ENCODE assay signal across 8 cellular contexts in the genomic region with DNA sequence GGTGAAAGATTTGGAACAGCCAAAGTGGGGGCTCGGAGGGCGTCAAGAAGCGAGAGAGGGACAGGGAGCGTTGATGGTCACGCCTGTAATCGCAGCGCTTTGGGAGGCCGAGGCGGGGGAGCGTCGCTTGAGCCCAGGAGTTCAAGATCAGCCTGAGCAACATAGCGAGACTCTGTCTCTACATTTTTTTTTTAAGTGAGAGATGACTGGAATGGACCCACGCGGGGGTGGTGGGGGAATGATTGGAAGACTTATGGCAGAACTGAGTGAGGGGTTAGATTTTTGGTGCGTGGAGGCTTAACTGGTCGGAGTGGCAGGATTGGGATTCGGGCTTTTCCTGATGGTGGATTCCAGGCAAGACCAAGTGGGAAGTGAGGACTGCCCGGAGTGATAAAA. TPM values are rescaled to one million over a fixed set of nuclear protein-coding genes. Genes with fewer than 3 reads are reported as not detected.
DNase-seq lines count a peak whose midpoint lies in the region; FAIRE-seq and TF ChIP-seq lines count a peak whose summit lies in the region.

No MANE protein-coding gene starts in this region.

- TF ChIP-seq RAD21 in neural cell (conservative IDR thresholded peaks at IDR 0.05) = no peak

- H2AFZ ChIP-seq in PC-9 (peak overlapping the region; percentile 87), neural cell (ENCODE audit: low read depth, low read length) (peak overlapping the region; percentile 90)

- POLR2A ChIA-PET in PC-9 (lab: Charles Lee; ENCODE audit: unreplicated experiment) = interaction anchor here (0.7 to 1.1 kb wide), 2 partner anchors 28 to 780 kb away, joined by 3 to 4 read pairs; no protein-coding TSS in a partner anchor

- no peak for FAIRE-seq in HTR-8/SVneo (lab: Jason Lieb, UNC)

- H3K4me2 ChIP-seq in PC-9 = peak overlapping the region; percentile 87
- peak overlapping the region; percentile 98 for H3K4me2 ChIP-seq in neural cell (ENCODE audit: low read length)

- H3K79me2 ChIP-seq in PC-9 (ENCODE audit: low read depth) (peaks cover 36% of the 10 kb centered on the region), neural cell (replicated peaks; ENCODE audit: insufficient read depth, low read length) (peaks cover 19% of the 10 kb centered on the region)

- H3K27me3 ChIP-seq in GM06990 (replicated peaks; ENCODE audit: control insufficient read depth, insufficient read depth, low read length) (no peaks in the 10 kb centered on the region), PC-9 (ENCODE audit: insufficient read depth, low read depth) (no peaks in the 10 kb centered on the region), neural cell (ENCODE audit: insufficient read depth, low read depth, low read length) (no peaks in the 10 kb centered on the region)

- peak overlapping the region; percentile 92 for H3K9ac ChIP-seq in neural cell (ENCODE audit: low read length)

- H3K4me1 ChIP-seq in PC-9 (replicated peaks; ENCODE audit: insufficient read depth) = peaks cover 15% of the 10 kb centered on the region

- peak overlapping the region; percentile 96 for H3K4me3 ChIP-seq in GM06990 (replicated peaks; ENCODE audit: low read depth, low read length)
- H3K4me3 ChIP-seq in PC-9 = peak overlapping the region; percentile 76
- peak overlapping the region; percentile 93 for H3K4me3 ChIP-seq in epithelial cell of esophagus (ENCODE audit: low read length)
- peak overlapping the region; percentile 84 for H3K4me3 ChIP-seq in neural cell (ENCODE audit: low read length)

- H3K9me2 ChIP-seq in PC-9 (ENCODE audit: insufficient read depth) = no peaks in the 10 kb centered on the region
- H3K9me2 ChIP-seq in neural cell (ENCODE audit: insufficient read depth, low read length) = no peaks in the 10 kb centered on the region

- H4K20me1 ChIP-seq in PC-9 (ENCODE audit: insufficient read depth) (peaks cover 8% of the 10 kb centered on the region), neural cell (ENCODE audit: insufficient read depth) (no peaks in the 10 kb centered on the region)

- BruUV-seq in PC-9 (replicated peaks; lab: Mats Ljungman, UMichigan) = TSS peak; percentile 21

- no peak for DNase-seq in GM06990 (ENCODE audit: extremely low read depth, insufficient read length)
- DNase-seq in PC-9 = no peak
- DNase-seq in epithelial cell of esophagus (ENCODE audit: low read depth) = no peak
- no peak for DNase-seq in HTR-8/SVneo (ENCODE audit: insufficient read length, low spot score)
- no peak for DNase-seq in NCI-H187 (lab: John Stamatoyannopoulos, UW)
- no peak for DNase-seq in central memory CD4-positive, alpha-beta T cell
- no peak for DNase-seq in NCI-H524 (lab: John Stamatoyannopoulos, UW)

- TF ChIP-seq EP300 in neural cell (conservative IDR thresholded peaks at IDR 0.05; ENCODE audit: poor library complexity, severe bottlenecking) = no peak

- H3F3A ChIP-seq in PC-9 (ENCODE audit: insufficient read depth, low read depth) (peaks cover 5% of the 10 kb centered on the region), neural cell (ENCODE audit: insufficient read depth, low read length, poor library complexity, severe bottlenecking) (no peaks in the 10 kb centered on the region)

- CTCF ChIA-PET in PC-9 (lab: Charles Lee) = no interaction called here

- TF ChIP-seq CTCF in GM06990 (IDR thresholded peaks at IDR 0.05; ENCODE audit: insufficient read depth, low read length, poor library complexity, severe bottlenecking) (no peak), PC-9 (conservative IDR thresholded peaks at IDR 0.05) (no peak), epithelial cell of esophagus (IDR thresholded peaks at IDR 0.05; ENCODE audit: insufficient read depth, low read depth, low read length, missing control alignments) (no peak), neural cell (IDR thresholded peaks at IDR 0.05; ENCODE audit: poor library complexity, severe bottlenecking) (no peak)

- H3K9me3 ChIP-seq in PC-9 (ENCODE audit: insufficient read depth, low read depth) = no peaks in the 10 kb centered on the region
- no peaks in the 10 kb centered on the region for H3K9me3 ChIP-seq in neural cell (ENCODE audit: low read length)

- H3K36me3 ChIP-seq in GM06990 (ENCODE audit: control insufficient read depth, insufficient read depth, low read length) = peaks cover 12% of the 10 kb centered on the region
- peaks cover 25% of the 10 kb centered on the region; the same call in 1 of the 2 replicates for H3K36me3 ChIP-seq in PC-9 (ENCODE audit: low read depth)
- H3K36me3 ChIP-seq in neural cell (ENCODE audit: insufficient read depth, low read length) = no peaks in the 10 kb centered on the region

- H3K27ac ChIP-seq in PC-9 (peak overlapping the region; percentile 58), neural cell (ENCODE audit: low read length) (peak overlapping the region; percentile 91)

- intact Hi-C loops in PC-9 (cut with micrococcal nuclease; ENCODE audit: unreplicated experiment) = no loop called here

TF ChIP-seq in neural cell, 6 proteins besides CTCF, POLR2A, EP300 and RAD21:
- TF ChIP-seq REST (IDR thresholded peaks at IDR 0.05; ENCODE audit: borderline replicate concordance) (no peak), MXI1 (conservative IDR thresholded peaks at IDR 0.05; ENCODE audit: poor library complexity, severe bottlenecking) (no peak), POLR2AphosphoS5 (IDR thresholded peaks at IDR 0.05) (no peak), TAF1 (IDR thresholded peaks at IDR 0.05; ENCODE audit: low read depth) (no peak), EZH2 (IDR thresholded peaks at IDR 0.05; ENCODE audit: borderline replicate concordance, insufficient read depth, low read length, poor library complexity, severe bottlenecking) (no peak), SMC3 (conservative IDR thresholded peaks at IDR 0.05; ENCODE audit: poor library complexity) (no peak)

RNA-seq across cellular contexts. Expression of gene PSMD8, which starts 0.7 kb away (rescaled TPM):
- 141 and 222 TPM in 2 replicates for total RNA-seq in PC-9 (2021)
- polyA plus RNA-seq in neural cell = 334 and 380 TPM in 2 replicates
- polyA minus RNA-seq in neural cell = 154 and 160 TPM in 2 replicates

RNA-seq across cellular contexts. Expression of gene GGN, which starts 12.7 kb away (rescaled TPM):
- 1.0 and 2.1 TPM in 2 replicates for total RNA-seq in PC-9 (2021)
- polyA plus RNA-seq in neural cell = 0.21 and 0.28 TPM in 2 replicates
- 1.2 and 2.9 TPM in 2 replicates for polyA minus RNA-seq in neural cell

RNA-seq across cellular contexts. Expression of gene SPRED3, which starts 13.4 kb away (rescaled TPM):
- 4.7 and 5.4 TPM in 2 replicates for total RNA-seq in PC-9 (2021)
- 4.9 and 13.7 TPM in 2 replicates for polyA plus RNA-seq in neural cell
- polyA minus RNA-seq in neural cell = 6.3 TPM in 2 replicates

RNA-seq across cellular contexts. Expression of gene FAM98C, which starts 27.8 kb away (rescaled TPM):
- 15.8 and 19.5 TPM in 2 replicates for total RNA-seq in PC-9 (2021)
- 57.0 and 79.3 TPM in 2 replicates for polyA plus RNA-seq in neural cell
- 24.4 and 29.5 TPM in 2 replicates for polyA minus RNA-seq in neural cell

RNA-seq across cellular contexts. Expression of gene CATSPERG, which starts 39.5 kb away (rescaled TPM):
- total RNA-seq in PC-9 (2021) = 11.7 and 12.4 TPM in 2 replicates
- polyA plus RNA-seq in neural cell = 16.0 and 17.1 TPM in 2 replicates
- polyA minus RNA-seq in neural cell = 17.3 and 22.6 TPM in 2 replicates
